In the genomic region with DNA sequence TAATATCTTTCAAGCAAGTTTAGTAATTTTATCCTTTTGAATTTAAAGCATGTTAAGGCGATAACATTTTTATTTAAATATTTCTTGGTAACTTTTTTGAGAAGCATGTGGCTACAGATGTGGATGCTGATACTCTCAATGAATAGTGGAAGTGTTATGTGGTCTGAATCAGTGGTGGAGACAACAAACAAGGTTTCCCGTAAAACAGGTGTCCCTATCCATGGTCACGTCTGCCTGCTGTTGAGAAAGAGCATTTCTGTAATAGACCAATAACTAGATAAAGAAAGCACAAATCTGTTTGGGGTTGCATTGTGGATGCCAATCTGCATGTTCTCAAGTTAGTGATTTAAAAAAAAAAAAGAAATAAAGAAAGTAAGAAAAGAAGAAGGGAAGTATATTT, we compare ENCODE assay signal across 38 cellular contexts. TPM values are rescaled to one million over a fixed set of nuclear protein-coding genes. Genes with fewer than 3 reads are reported as not detected.
"Had no signal": no experiment of that assay in that cellular context is flagged by ENCODE, and none has a peak within 500 bp of the region (broad histone marks: within the 10 kb centered on the region; RNA-seq: fewer than 3 reads in every experiment).

No MANE protein-coding gene starts in this region.

- H3K9me3 ChIP-seq: adrenal gland, ascending aorta, body of pancreas, breast epithelium had no signal

- H3K36me3 ChIP-seq: adrenal gland, ascending aorta, brain microvascular endothelial cell, breast epithelium, cardiac muscle cell had no signal

- ATAC-seq: activated naive CD4-positive, alpha-beta T cell treated with anti-CD3 and anti-CD28 coated beads, Interleukin-2, amount 50 U/mL, for 72 hours; activated naive CD8-positive, alpha-beta T cell treated with anti-CD3 and anti-CD28 coated beads, Interleukin-2, amount 50 U/mL, for 24 hours; activated T-cell treated with anti-CD3 and anti-CD28 coated beads, Interleukin-2, amount 50 U/mL, for 4 hours; activated T-cell treated with anti-CD3 and anti-CD28 coated beads, Interleukin-2, amount 50 U/mL, for 72 hours; activated T-helper 17 cell treated with anti-CD3 and anti-CD28 coated beads, Interleukin-2, amount 50 U/mL, for 72 hours; body of pancreas had no signal

- H3K27me3 ChIP-seq: adrenal gland, ascending aorta, body of pancreas, brain microvascular endothelial cell, breast epithelium, cardiac muscle cell had no signal

- DNase-seq: activated effector memory CD4-positive, alpha-beta T cell treated with anti-CD3 and anti-CD28 coated beads, Interleukin-2, amount 50 U/mL, for 16 hours; activated effector memory CD4-positive, alpha-beta T cell treated with Interleukin-2 at 50 U/mL for 16 hours; activated gamma-delta T cell; activated gamma-delta T cell treated with Interleukin-2 at 50 U/mL for 16 hours; activated naive CD4-positive, alpha-beta T cell; activated naive CD4-positive, alpha-beta T cell treated with anti-CD3 and anti-CD28 coated beads for 36 hours; activated naive CD4-positive, alpha-beta T cell treated with anti-CD3 and anti-CD28 coated beads, Interleukin-2, amount 10 ng/mL, durations not matched to agents 7 days and 5 days; activated naive CD4-positive, alpha-beta T cell treated with anti-CD3 and anti-CD28 coated beads, Interleukin-2, amount 50 U/mL, for 16 hours; activated naive CD4-positive, alpha-beta T cell treated with Interleukin-2 at 50 U/mL for 16 hours; activated naive CD8-positive, alpha-beta T cell treated with anti-CD3 and anti-CD28 coated beads for 36 hours; activated naive CD8-positive, alpha-beta T cell treated with anti-CD3 and anti-CD28 coated beads, Interleukin-2, amount 10 ng/mL, durations not matched to agents 7 days and 5 days; activated naive CD8-positive, alpha-beta T cell treated with anti-CD3 and anti-CD28 coated beads, Interleukin-2, amount 50 U/mL, for 24 hours; activated T-cell treated with anti-CD3 and anti-CD28 coated beads, Interleukin-2, amount 50 U/mL, for 1 hour; activated T-cell treated with anti-CD3 and anti-CD28 coated beads, Interleukin-2, amount 50 U/mL, for 24 hours; activated T-cell treated with anti-CD3 and anti-CD28 coated beads, Interleukin-2, amount 50 U/mL, for 4 hours; activated T-cell treated with anti-CD3 and anti-CD28 coated beads, Interleukin-2, amount 50 U/mL, for 48 hours; activated T-cell treated with anti-CD3 and anti-CD28 coated beads, Interleukin-2, amount 50 U/mL, for 72 hours; adrenal gland; amniotic stem cell; amygdala; anterior cingulate cortex; aorta; body of pancreas; brain microvascular endothelial cell; caudate nucleus; central memory CD4-positive, alpha-beta T cell; cerebellar nuclear complex had no signal

- H3K4me1 ChIP-seq: adrenal gland, ascending aorta had no signal

- H3K27ac ChIP-seq: adrenal gland, ascending aorta, body of pancreas, brain microvascular endothelial cell, breast epithelium, cardiac muscle cell had no signal

- H3K4me3 ChIP-seq: adrenal gland, ascending aorta, body of pancreas, breast epithelium, cardiac muscle cell had no signal

- FAIRE-seq: astrocyte, bronchial epithelial cell had no signal

RNA-seq across cellular contexts. Expression of a gene that starts 18.1 kb away (rescaled TPM):
- total RNA-seq: activated naive CD4-positive, alpha-beta T cell treated with anti-CD3 and anti-CD28 coated beads for 36 hours; activated naive CD8-positive, alpha-beta T cell treated with anti-CD3 and anti-CD28 coated beads for 36 hours; activated naive CD8-positive, alpha-beta T cell treated with anti-CD3 and anti-CD28 coated beads, Interleukin-2, amount 10 ng/mL, durations not matched to agents 7 days and 5 days; activated T-cell treated with anti-CD3 and anti-CD28 coated beads, Interleukin-2, amount 50 U/mL, for 4 hours; activated T-cell treated with anti-CD3 and anti-CD28 coated beads, Interleukin-2, amount 50 U/mL, for 72 hours; activated T-helper 1 cell treated with anti-CD3 and anti-CD28 coated beads, Interleukin-12 subunit alpha, Interleukin-12 subunit beta, Interleukin-2, Interleukin-4 antibody, amounts not matched to agents 30 ng/mL and 10 ng/mL and 1 ng/mL, durations not matched to agents 14 hours and 24 hours and 36 hours; aorta; ascending aorta; body of pancreas; cardiac septum; chondrocyte had no signal
- polyA plus RNA-seq: adipose tissue, adrenal gland, aorta had no signal
